7 cellular contexts compared by ENCODE assay signal in genomic region chr2:95728878-95729511, GRCh38.
A peak's percentile ranks its signal among the peaks of the same experiment; 100 is the strongest.
DNase-seq lines count a peak whose midpoint lies in the region; ATAC-seq and TF ChIP-seq lines count a peak whose summit lies in the region.

No MANE protein-coding gene starts in this region.

- H3K27me3 ChIP-seq in adrenal gland (no peaks in the 10 kb centered on the region), left ventricle myocardium inferior (ENCODE audit: low read depth) (peaks cover 30% of the 10 kb centered on the region)

- intact Hi-C loops in adrenal gland (cut with DNase I): loop anchor here in 1 of 2 donors (5.0 kb wide), 1 partner anchor 337 kb away; no protein-coding TSS in a partner anchor
- intact Hi-C loops in left ventricle myocardium inferior (cut with micrococcal nuclease): no loop called here
- intact Hi-C loops in sciatic nerve (cut with DNase I): no loop called here

- H3K4me3 ChIP-seq in adrenal gland (no peak overlapping the region), left ventricle myocardium inferior (no peak overlapping the region)

- no peak for TF ChIP-seq POLR2A in adrenal gland (IDR thresholded peaks at IDR 0.05)

- H3K27ac ChIP-seq in adrenal gland (no peak overlapping the region), left ventricle myocardium inferior (replicated peaks) (no peak overlapping the region)

- TF ChIP-seq CTCF in adrenal gland (IDR thresholded peaks at IDR 0.05) (peak; percentile 46 to 88 (median 82)), left ventricle myocardium inferior (IDR thresholded peaks at IDR 0.05; ENCODE audit: borderline replicate concordance) (peak; percentile 76)

- H3K36me3 ChIP-seq in adrenal gland (replicated peaks in 1 of 2): no peaks in the 10 kb centered on the region
- H3K36me3 ChIP-seq in left ventricle myocardium inferior: no peaks in the 10 kb centered on the region

- ATAC-seq in sciatic nerve (peak; percentile 96), HG03025 (IDR thresholded peaks at IDR 0.05; ENCODE audit: low FRiP score, unreplicated experiment) (no peak)

- peak; percentile 81 for DNase-seq in GM03348 (ENCODE audit: low spot score)
- peak; percentile 60 for DNase-seq in HuH-7 (ENCODE audit: low spot score)
- DNase-seq in NOMO-1 treated with DMSO at 0.1 percent for 48 hours (lab: John Stamatoyannopoulos, UW; ENCODE audit: unreplicated experiment): peak; percentile 56
- peak; percentile 72 to 90 (median 81) for DNase-seq in adrenal gland
- DNase-seq in left ventricle myocardium inferior: peak; percentile 46
- peak; percentile 73 for DNase-seq in sciatic nerve (ENCODE audit: low spot score)

- H3K9me3 ChIP-seq in adrenal gland (replicated peaks in 1 of 3): no peaks in the 10 kb centered on the region
- H3K9me3 ChIP-seq in left ventricle myocardium inferior (replicated peaks): no peaks in the 10 kb centered on the region

- WGBS in adrenal gland, 4 donors: 9 to 12% (median 9%) methylated on average over 7 of the region's 7 CpGs

- H3K4me1 ChIP-seq in adrenal gland (replicated peaks in 1 of 2) (no peaks in the 10 kb centered on the region), left ventricle myocardium inferior (no peaks in the 10 kb centered on the region)
